12 cellular contexts compared by ENCODE assay signal in genomic region chr12:2354151-2354991, GRCh38.
DNase-seq lines count a peak whose midpoint lies in the region; ATAC-seq, FAIRE-seq and TF ChIP-seq lines count a peak whose summit lies in the region.
"Had no signal": no experiment of that assay in that cellular context is flagged by ENCODE, and none has a peak within 500 bp of the region (broad histone marks: within the 10 kb centered on the region; RNA-seq: fewer than 3 reads in every experiment).

No MANE protein-coding gene starts in this region.

- no peak overlapping the region for H3K4me2 ChIP-seq in astrocyte (ENCODE audit: low read length)

- DNase-seq in NCI-H510A treated with DMSO at 0.1 percent for 48 hours (lab: John Stamatoyannopoulos, UW) (peak; percentile 41), NCI-H510A (lab: John Stamatoyannopoulos, UW) (no peak), astrocyte (ENCODE audit: low read depth) (peak; percentile 68), middle frontal gyrus (ENCODE audit: extremely low spot score, low spot score) (peak; percentile 32), type B pancreatic cell (ENCODE audit: extremely low spot score, unreplicated experiment) (no peak)
- no peak for DNase-seq in activated CD8-positive, alpha-beta memory T cell treated with anti-CD3 and anti-CD28 coated beads, Interleukin-2, amount 50 U/mL, for 4 hours
- no peak for DNase-seq in activated T-cell treated with anti-CD3 and anti-CD28 coated beads, Interleukin-2, amount 50 U/mL, for 48 hours
- DNase-seq: DND-41, KG1, NCI-H526 treated with DMSO at 0.1 percent for 48 hours had no signal

- TF ChIP-seq CTCF in astrocyte (IDR thresholded peaks at IDR 0.05; ENCODE audit: insufficient read depth, low read depth, low read length), result no peak
- no peak for TF ChIP-seq CTCF in type B pancreatic cell (conservative IDR thresholded peaks at IDR 0.05)

- FAIRE-seq in astrocyte (lab: Jason Lieb, UNC), result no peak
- FAIRE-seq: colon had no signal

- H3K79me2 ChIP-seq in astrocyte (ENCODE audit: insufficient read depth, low read length), result no peaks in the 10 kb centered on the region

- H3K27me3 ChIP-seq in astrocyte (ENCODE audit: insufficient read depth, low read length), result no peaks in the 10 kb centered on the region

- H3K4me1 Mint-ChIP-seq in astrocyte (ENCODE audit: low read depth, unreplicated experiment) (peaks cover 13% of the 10 kb centered on the region), type B pancreatic cell (ENCODE audit: unreplicated experiment) (peaks cover 34% of the 10 kb centered on the region)

- H3K27ac ChIP-seq in astrocyte (ENCODE audit: low read depth, low read length), result no peak overlapping the region

- H3K27me3 Mint-ChIP-seq in astrocyte (ENCODE audit: low read depth, unreplicated experiment), result peaks cover 42% of the 10 kb centered on the region
- peaks cover 22% of the 10 kb centered on the region for H3K27me3 Mint-ChIP-seq in type B pancreatic cell

- H3K36me3 Mint-ChIP-seq in astrocyte (ENCODE audit: low read depth, unreplicated experiment), result no peaks in the 10 kb centered on the region
- peaks cover 5% of the 10 kb centered on the region for H3K36me3 Mint-ChIP-seq in type B pancreatic cell

- H3K4me3 ChIP-seq in astrocyte (ENCODE audit: insufficient read depth, low read depth, low read length), result no peak overlapping the region

- H3K9ac ChIP-seq in astrocyte (ENCODE audit: low read length), result no peak overlapping the region

- H3K36me3 ChIP-seq in astrocyte (ENCODE audit: insufficient read depth, low read length), result no peaks in the 10 kb centered on the region

- H3K4me1 ChIP-seq in astrocyte (ENCODE audit: insufficient read depth, low read length), result peaks cover 5% of the 10 kb centered on the region

- no peak for ATAC-seq in HG03025 (IDR thresholded peaks at IDR 0.05; ENCODE audit: low FRiP score, unreplicated experiment)

- H3K27ac Mint-ChIP-seq in astrocyte (ENCODE audit: unreplicated experiment) (no peak overlapping the region), type B pancreatic cell (peak overlapping the region; percentile 23)

- no peaks in the 10 kb centered on the region for H3K9me3 ChIP-seq in astrocyte (ENCODE audit: insufficient read depth, low read depth, low read length)

- H3K4me3 Mint-ChIP-seq in astrocyte (ENCODE audit: unreplicated experiment) (no peak overlapping the region), type B pancreatic cell (peak overlapping the region; percentile 11)

- H2AFZ ChIP-seq in astrocyte (ENCODE audit: low read depth, low read length), result no peak overlapping the region

- H3K9me3 Mint-ChIP-seq in astrocyte (ENCODE audit: unreplicated experiment), result no peaks in the 10 kb centered on the region
- H3K9me3 Mint-ChIP-seq in type B pancreatic cell, result no peaks in the 10 kb centered on the region

- no peaks in the 10 kb centered on the region for H4K20me1 ChIP-seq in astrocyte (ENCODE audit: insufficient read depth, low read length)

Comparison
In these comparisons a context has a peak if more than half of its experiments do, and no peak if none do; other contexts are left out.
1. DNase-seq: peak in NCI-H510A treated with DMSO at 0.1 percent for 48 hours (single experiment), astrocyte (single experiment) and middle frontal gyrus (single experiment); none in NCI-H510A (single experiment), type B pancreatic cell (single experiment), activated CD8-positive, alpha-beta memory T cell treated with anti-CD3 and anti-CD28 coated beads, Interleukin-2, amount 50 U/mL, for 4 hours (single experiment) and activated T-cell treated with anti-CD3 and anti-CD28 coated beads, Interleukin-2, amount 50 U/mL, for 48 hours (0 of 2).